8 cellular contexts compared by ENCODE assay signal in the genomic region with DNA sequence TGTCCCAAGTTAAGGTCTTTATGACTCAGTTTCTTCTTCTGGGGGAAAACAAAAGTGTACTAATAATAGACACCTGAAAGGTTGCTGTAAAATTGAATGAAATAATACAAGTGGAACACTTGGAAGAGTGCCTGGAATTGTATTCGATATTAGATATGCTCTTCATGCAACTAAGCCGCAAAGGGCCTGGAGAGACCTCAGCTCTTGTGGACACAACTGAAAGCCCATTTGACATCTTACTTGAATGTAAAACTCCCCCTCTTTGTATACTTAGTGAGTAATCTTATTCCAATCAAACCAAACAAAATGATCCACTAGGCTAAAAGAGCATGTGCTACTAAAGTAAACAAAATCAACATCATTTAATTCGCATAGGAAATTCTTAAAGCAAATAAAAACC. TPM values are rescaled to one million over a fixed set of nuclear protein-coding genes. Genes with fewer than 3 reads are reported as not detected.
DNase-seq lines count a peak whose midpoint lies in the region; ATAC-seq and TF ChIP-seq lines count a peak whose summit lies in the region.

No MANE protein-coding gene starts in this region.

- H3K9me2 ChIP-seq in neural cell (ENCODE audit: insufficient read depth, low read length): no peaks in the 10 kb centered on the region

- peak; percentile 55 for DNase-seq in DMS153 treated with DMSO at 0.1 percent for 48 hours (lab: John Stamatoyannopoulos, UW; ENCODE audit: unreplicated experiment)
- peak; percentile 86 for DNase-seq in NCI-H1092 treated with DMSO at 0.1 percent for 48 hours (lab: John Stamatoyannopoulos, UW)
- peak; percentile 3 for DNase-seq in mammary epithelial cell
- no peak for DNase-seq in midbrain (lab: John Stamatoyannopoulos, UW)

- ATAC-seq in GM19397 (IDR thresholded peaks at IDR 0.05; ENCODE audit: unreplicated experiment) (no peak), HG03045 (IDR thresholded peaks at IDR 0.05; ENCODE audit: unreplicated experiment) (no peak), GM18870 (IDR thresholded peaks at IDR 0.05; ENCODE audit: unreplicated experiment) (no peak)

- peaks cover 5% of the 10 kb centered on the region for H3K79me2 ChIP-seq in mammary epithelial cell (ENCODE audit: insufficient read depth, low read length)
- H3K79me2 ChIP-seq in neural cell (replicated peaks; ENCODE audit: insufficient read depth, low read length): peaks cover 20% of the 10 kb centered on the region

- TF ChIP-seq CTCF in mammary epithelial cell (conservative IDR thresholded peaks at IDR 0.05 in 1 of 2, IDR thresholded peaks at IDR 0.05 in 1 of 2; ENCODE audit: extremely low read depth in 1 of 2, insufficient read depth in 1 of 2, low read depth in 1 of 2, low read length in 2 of 2) (no peak), neural cell (IDR thresholded peaks at IDR 0.05; ENCODE audit: poor library complexity, severe bottlenecking) (no peak)

- dilution Hi-C loops in mammary epithelial cell (cut with HindIII; ENCODE audit: low sequenced_read_pairs): no loop called here

- 47% methylated on average over 3 of the region's 3 CpGs for WGBS in mammary epithelial cell (ENCODE audit: low coverage, missing lambda C conversion rate)

- H3K4me3 ChIP-seq in mammary epithelial cell (replicated peaks in 1 of 3; ENCODE audit: insufficient read depth in 1 of 3, low read depth in 2 of 3, low read length in 3 of 3): peak overlapping the region in 1 of 3 experiments; percentile 87
- peak overlapping the region; percentile 86 for H3K4me3 ChIP-seq in neural cell (ENCODE audit: low read length)

- TF ChIP-seq RAD21 in neural cell (conservative IDR thresholded peaks at IDR 0.05): no peak

- H4K20me1 ChIP-seq in mammary epithelial cell (ENCODE audit: insufficient read depth, low read length) (no peaks in the 10 kb centered on the region), neural cell (ENCODE audit: insufficient read depth) (no peaks in the 10 kb centered on the region)

- H3K36me3 ChIP-seq in mammary epithelial cell (ENCODE audit: insufficient read depth, low read length) (peaks cover 2% of the 10 kb centered on the region), neural cell (ENCODE audit: insufficient read depth, low read length) (no peaks in the 10 kb centered on the region)

- H3K4me2 ChIP-seq in mammary epithelial cell (ENCODE audit: insufficient read depth, low read depth, low read length): no peak overlapping the region
- H3K4me2 ChIP-seq in neural cell (ENCODE audit: low read length): no peak overlapping the region

- H3K27ac ChIP-seq in mammary epithelial cell (ENCODE audit: insufficient read depth, low read depth, low read length) (no peak overlapping the region), neural cell (ENCODE audit: low read length) (peak overlapping the region; percentile 64)

- H3K27me3 ChIP-seq in mammary epithelial cell (ENCODE audit: insufficient read depth, low read length) (no peaks in the 10 kb centered on the region), neural cell (ENCODE audit: insufficient read depth, low read depth, low read length) (no peaks in the 10 kb centered on the region)

- peaks cover 4% of the 10 kb centered on the region for H3F3A ChIP-seq in neural cell (ENCODE audit: insufficient read depth, low read length, poor library complexity, severe bottlenecking)

- H3K4me1 ChIP-seq in mammary epithelial cell (ENCODE audit: insufficient read depth, low read length): peaks cover 5% of the 10 kb centered on the region

- H2AFZ ChIP-seq in mammary epithelial cell (ENCODE audit: low read depth, low read length): peak overlapping the region; percentile 94
- H2AFZ ChIP-seq in neural cell (ENCODE audit: low read depth, low read length): peak overlapping the region; percentile 57

- BruUV-seq in mammary epithelial cell (replicated peaks; lab: Mats Ljungman, UMichigan): no TSS peak

- no peak for TF ChIP-seq EP300 in neural cell (conservative IDR thresholded peaks at IDR 0.05; ENCODE audit: poor library complexity, severe bottlenecking)

- CTCF ChIA-PET in mammary epithelial cell (lab: Charles Lee; ENCODE audit: low non-redundant PET): no interaction called here

- intact Hi-C loops in mammary epithelial cell (cut with micrococcal nuclease): loop anchor here (5.0 to 10.0 kb wide), 2 partner anchors 352 to 570 kb away; no protein-coding TSS in a partner anchor

- in situ Hi-C loops in mammary epithelial cell (cut with MboI; ENCODE audit: low sequenced_read_pairs in 2 of 2): loop anchor here in 1 of 2 donors (10.0 kb wide), 1 partner anchor 572 kb away; no protein-coding TSS in a partner anchor

- H3K9ac ChIP-seq in mammary epithelial cell (ENCODE audit: insufficient read depth, low read length) (no peak overlapping the region), neural cell (ENCODE audit: low read length) (peak overlapping the region; percentile 40)

- H3K9me3 ChIP-seq in mammary epithelial cell (replicated peaks; ENCODE audit: insufficient read depth, low read length): no peaks in the 10 kb centered on the region
- H3K9me3 ChIP-seq in neural cell (ENCODE audit: low read length): no peaks in the 10 kb centered on the region

TF ChIP-seq in neural cell, 6 proteins besides CTCF, POLR2A, EP300 and RAD21:
- TF ChIP-seq, protein P1, sequence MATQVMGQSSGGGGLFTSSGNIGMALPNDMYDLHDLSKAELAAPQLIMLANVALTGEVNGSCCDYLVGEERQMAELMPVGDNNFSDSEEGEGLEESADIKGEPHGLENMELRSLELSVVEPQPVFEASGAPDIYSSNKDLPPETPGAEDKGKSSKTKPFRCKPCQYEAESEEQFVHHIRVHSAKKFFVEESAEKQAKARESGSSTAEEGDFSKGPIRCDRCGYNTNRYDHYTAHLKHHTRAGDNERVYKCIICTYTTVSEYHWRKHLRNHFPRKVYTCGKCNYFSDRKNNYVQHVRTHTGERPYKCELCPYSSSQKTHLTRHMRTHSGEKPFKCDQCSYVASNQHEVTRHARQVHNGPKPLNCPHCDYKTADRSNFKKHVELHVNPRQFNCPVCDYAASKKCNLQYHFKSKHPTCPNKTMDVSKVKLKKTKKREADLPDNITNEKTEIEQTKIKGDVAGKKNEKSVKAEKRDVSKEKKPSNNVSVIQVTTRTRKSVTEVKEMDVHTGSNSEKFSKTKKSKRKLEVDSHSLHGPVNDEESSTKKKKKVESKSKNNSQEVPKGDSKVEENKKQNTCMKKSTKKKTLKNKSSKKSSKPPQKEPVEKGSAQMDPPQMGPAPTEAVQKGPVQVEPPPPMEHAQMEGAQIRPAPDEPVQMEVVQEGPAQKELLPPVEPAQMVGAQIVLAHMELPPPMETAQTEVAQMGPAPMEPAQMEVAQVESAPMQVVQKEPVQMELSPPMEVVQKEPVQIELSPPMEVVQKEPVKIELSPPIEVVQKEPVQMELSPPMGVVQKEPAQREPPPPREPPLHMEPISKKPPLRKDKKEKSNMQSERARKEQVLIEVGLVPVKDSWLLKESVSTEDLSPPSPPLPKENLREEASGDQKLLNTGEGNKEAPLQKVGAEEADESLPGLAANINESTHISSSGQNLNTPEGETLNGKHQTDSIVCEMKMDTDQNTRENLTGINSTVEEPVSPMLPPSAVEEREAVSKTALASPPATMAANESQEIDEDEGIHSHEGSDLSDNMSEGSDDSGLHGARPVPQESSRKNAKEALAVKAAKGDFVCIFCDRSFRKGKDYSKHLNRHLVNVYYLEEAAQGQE (IDR thresholded peaks at IDR 0.05; ENCODE audit: borderline replicate concordance): no peak
- TF ChIP-seq POLR2AphosphoS5 (IDR thresholded peaks at IDR 0.05) (no peak), EZH2 (IDR thresholded peaks at IDR 0.05; ENCODE audit: borderline replicate concordance, insufficient read depth, low read length, poor library complexity, severe bottlenecking) (no peak), SMC3 (conservative IDR thresholded peaks at IDR 0.05; ENCODE audit: poor library complexity) (no peak), TAF1 (IDR thresholded peaks at IDR 0.05; ENCODE audit: low read depth) (no peak), MXI1 (conservative IDR thresholded peaks at IDR 0.05; ENCODE audit: poor library complexity, severe bottlenecking) (no peak)

RNA-seq across cellular contexts. Expression of a gene that starts 0.5 kb away (rescaled TPM):
- total RNA-seq in mammary epithelial cell: 10 to 100 TPM; 20.0 to 21.8 TPM
- polyA plus RNA-seq in mammary epithelial cell (6.1 TPM), neural cell (32.9 and 36.0 TPM in 2 replicates)
- polyA minus RNA-seq in mammary epithelial cell (8.8 TPM), neural cell (105 and 116 TPM in 2 replicates)
